14 cellular contexts compared by ENCODE assay signal in genomic region chr12:116927244-116927940, GRCh38. TPM values are rescaled to one million over a fixed set of nuclear protein-coding genes. Genes with fewer than 3 reads are reported as not detected.
"Had no signal": no experiment of that assay in that cellular context is flagged by ENCODE, and none has a peak within 500 bp of the region (broad histone marks: within the 10 kb centered on the region; RNA-seq: fewer than 3 reads in every experiment).

No MANE protein-coding gene starts in this region.

- H3K27ac ChIP-seq: breast epithelium, uterus had no signal

- H3K4me1 ChIP-seq: uterus had no signal

- H3K4me3 Mint-ChIP-seq: stimulated activated effector memory CD8-positive, alpha-beta T cell treated with anti-CD3 and anti-CD28 coated beads, Interleukin-12 subunit alpha, Interleukin-12 subunit beta, amount 100 ng/mL, for 72 hours had no signal

- H3K36me3 ChIP-seq: breast epithelium, uterus had no signal

- H3K9me3 ChIP-seq: breast epithelium, tibial artery, uterus had no signal

- H3K9me3 Mint-ChIP-seq: naive B cell; stimulated activated effector memory CD8-positive, alpha-beta T cell treated with anti-CD3 and anti-CD28 coated beads, Interleukin-12 subunit alpha, Interleukin-12 subunit beta, amount 100 ng/mL, for 72 hours had no signal

- H3K4me3 ChIP-seq: uterus had no signal

- DNase-seq: activated CD4-positive, alpha-beta T cell treated with anti-CD3 and anti-CD28 coated beads, Interleukin-2, amount 50 U/mL, for 1 hour; activated T-cell treated with anti-CD3 and anti-CD28 coated beads, Interleukin-2, amount 50 U/mL, for 1 hour; midbrain; naive B cell; right cardiac atrium; tibial artery; uterus had no signal

- H3K27me3 Mint-ChIP-seq: activated naive CD8-positive, alpha-beta T cell; naive B cell had no signal

- ATAC-seq: esophagus mucosa; stimulated activated effector memory CD8-positive, alpha-beta T cell treated with anti-CD3 and anti-CD28 coated beads, Interleukin-12 subunit alpha, Interleukin-12 subunit beta, amount 100 ng/mL, for 72 hours had no signal

- H3K27me3 ChIP-seq: breast epithelium, tibial artery, uterus had no signal

- H3K27ac Mint-ChIP-seq: activated naive CD8-positive, alpha-beta T cell; stimulated activated effector memory CD8-positive, alpha-beta T cell treated with anti-CD3 and anti-CD28 coated beads, Interleukin-12 subunit alpha, Interleukin-12 subunit beta, amount 100 ng/mL, for 72 hours had no signal

RNA-seq across cellular contexts. Expression of gene HRK, which starts 46.2 kb away (rescaled TPM):
- total RNA-seq: dermis microvascular lymphatic vessel endothelial cell; posterior vena cava; right cardiac atrium; T-helper 2 cell treated with Interferon-gamma antibody and Interleukin-4, amounts not matched to agents 100 ng/mL and 5 ng/mL, for 36 hours had no signal
